6 cellular contexts compared by ENCODE assay signal in genomic region chr1:111841189-111841588, GRCh38.
"Had no signal": no experiment of that assay in that cellular context is flagged by ENCODE, and none has a peak within 500 bp of the region (broad histone marks: within the 10 kb centered on the region; RNA-seq: fewer than 3 reads in every experiment).

No MANE protein-coding gene starts in this region.

- DNase-seq: GM23248, GOT3, H7, HFFc6 had no signal

- H3K27ac ChIP-seq: GM23248, HL-60 had no signal

- H3K4me3 ChIP-seq: GM23248, HAP-1 had no signal
